In genomic region chr17:29155966-29156338, GRCh38 we compare ENCODE assay signal across 10 cellular contexts. TPM values are rescaled to one million over a fixed set of nuclear protein-coding genes. Genes with fewer than 3 reads are reported as not detected.
DNase-seq lines count a peak whose midpoint lies in the region; ATAC-seq, FAIRE-seq and TF ChIP-seq lines count a peak whose summit lies in the region.
"Had no signal": no experiment of that assay in that cellular context is flagged by ENCODE, and none has a peak within 500 bp of the region (broad histone marks: within the 10 kb centered on the region; RNA-seq: fewer than 3 reads in every experiment).

No MANE protein-coding gene starts in this region.

- peaks cover 35% of the 10 kb centered on the region for H3K4me1 ChIP-seq in CD4-positive, alpha-beta memory T cell (ENCODE audit: insufficient read depth, low read length)
- H3K4me1 ChIP-seq in SJCRH30: peaks cover 79% of the 10 kb centered on the region

- no peaks in the 10 kb centered on the region for H3K27me3 ChIP-seq in CD4-positive, alpha-beta memory T cell (ENCODE audit: insufficient read depth, low read length)
- no peaks in the 10 kb centered on the region for H3K27me3 ChIP-seq in SJCRH30

- peaks cover 17 to 58% (median 32%) of the 10 kb centered on the region in 4 donors for H3K4me1 Mint-ChIP-seq in CD4-positive, alpha-beta memory T cell
- H3K4me1 Mint-ChIP-seq in endothelial cell (ENCODE audit: unreplicated experiment): peaks cover 66% of the 10 kb centered on the region
- peaks cover 85% of the 10 kb centered on the region for H3K4me1 Mint-ChIP-seq in osteocyte (ENCODE audit: unreplicated experiment)

- no peak for FAIRE-seq in H54 (lab: Jason Lieb, UNC)
- FAIRE-seq: G401.6 had no signal

- no peak for TF ChIP-seq CTCF in endothelial cell (IDR thresholded peaks at IDR 0.05; ENCODE audit: unreplicated experiment)
- TF ChIP-seq CTCF in osteocyte (IDR thresholded peaks at IDR 0.05): no peak

- CTCF ChIA-PET in CD4-positive, alpha-beta memory T cell (lab: Charles Lee; ENCODE audit: partially characterized antibody): interaction anchor here (1.0 to 2.0 kb wide), 5 partner anchors 11 to 69 kb away, joined by 3 to 8 read pairs (median 4); partner anchors contain the start of gene MYO18A

- H3K36me3 Mint-ChIP-seq in CD4-positive, alpha-beta memory T cell: no peaks in the 10 kb centered on the region
- peaks cover 16% of the 10 kb centered on the region for H3K36me3 Mint-ChIP-seq in endothelial cell (ENCODE audit: low read depth, unreplicated experiment)
- H3K36me3 Mint-ChIP-seq in osteocyte (ENCODE audit: unreplicated experiment): no peaks in the 10 kb centered on the region
- H3K36me3 Mint-ChIP-seq: naive B cell had no signal

- no peak overlapping the region for H3K4me3 ChIP-seq in CD4-positive, alpha-beta memory T cell (ENCODE audit: low read length in 2 of 2)
- H3K4me3 ChIP-seq in SJCRH30: no peak overlapping the region

- no peaks in the 10 kb centered on the region for H3K27me3 Mint-ChIP-seq in CD4-positive, alpha-beta memory T cell
- H3K27me3 Mint-ChIP-seq in endothelial cell (ENCODE audit: unreplicated experiment) (peaks cover 13% of the 10 kb centered on the region), osteocyte (ENCODE audit: unreplicated experiment) (no peaks in the 10 kb centered on the region)

- H3K27ac Mint-ChIP-seq in CD4-positive, alpha-beta memory T cell: peak overlapping the region in 4 of 7 donors; percentile 52 to 89 (median 58)
- H3K27ac Mint-ChIP-seq in endothelial cell (ENCODE audit: unreplicated experiment) (peak overlapping the region; percentile 38), osteocyte (ENCODE audit: unreplicated experiment) (peak overlapping the region; percentile 74)

- peak overlapping the region; percentile 55 for H3K27ac ChIP-seq in CD4-positive, alpha-beta memory T cell (ENCODE audit: low read depth, low read length)
- H3K27ac ChIP-seq in SJCRH30: peak overlapping the region; percentile 13; the same call in 1 of the 2 replicates

- ATAC-seq in HG03097 (IDR thresholded peaks at IDR 0.05; ENCODE audit: low FRiP score, unreplicated experiment): no peak
- no peak for ATAC-seq in GM21515 (IDR thresholded peaks at IDR 0.05; ENCODE audit: unreplicated experiment)
- no peak for ATAC-seq in HG03354 (IDR thresholded peaks at IDR 0.05; ENCODE audit: poor library complexity, severe bottlenecking, unreplicated experiment)

- H3K9me3 Mint-ChIP-seq in CD4-positive, alpha-beta memory T cell: no peaks in the 10 kb centered on the region
- H3K9me3 Mint-ChIP-seq in endothelial cell (ENCODE audit: unreplicated experiment) (no peaks in the 10 kb centered on the region), osteocyte (ENCODE audit: unreplicated experiment) (no peaks in the 10 kb centered on the region)
- H3K9me3 Mint-ChIP-seq: naive B cell had no signal

- POLR2A ChIA-PET in CD4-positive, alpha-beta memory T cell (lab: Charles Lee; ENCODE audit: partially characterized antibody): interaction anchor here (1.6 to 3.6 kb wide), 2 partner anchors 11 to 21 kb away, joined by 6 to 31 read pairs; no protein-coding TSS in a partner anchor

- H3K36me3 ChIP-seq in CD4-positive, alpha-beta memory T cell (ENCODE audit: insufficient read depth, low read length): no peaks in the 10 kb centered on the region
- H3K36me3 ChIP-seq in SJCRH30: no peaks in the 10 kb centered on the region

- no peak overlapping the region for H3K4me3 Mint-ChIP-seq in CD4-positive, alpha-beta memory T cell
- H3K4me3 Mint-ChIP-seq in endothelial cell (ENCODE audit: unreplicated experiment): no peak overlapping the region
- no peak overlapping the region for H3K4me3 Mint-ChIP-seq in osteocyte (ENCODE audit: unreplicated experiment)
- H3K4me3 Mint-ChIP-seq: naive B cell had no signal

- intact Hi-C loops in CD4-positive, alpha-beta memory T cell (cut with micrococcal nuclease): no loop called here

- no peaks in the 10 kb centered on the region for H3K9me3 ChIP-seq in CD4-positive, alpha-beta memory T cell (ENCODE audit: control insufficient read depth in 1 of 2, low read length in 2 of 2)
- H3K9me3 ChIP-seq in SJCRH30 (replicated peaks): no peaks in the 10 kb centered on the region

- DNase-seq in CD4-positive, alpha-beta memory T cell: no peak
- DNase-seq in SJCRH30: peak; percentile 43 to 49
- peak; percentile 47 for DNase-seq in endothelial cell (ENCODE audit: low spot score)
- DNase-seq in osteocyte (ENCODE audit: extremely low spot score, unreplicated experiment): no peak
- DNase-seq in H54 (ENCODE audit: insufficient read length, low spot score): no peak
- DNase-seq: naive B cell had no signal

- no peak for TF ChIP-seq POLR2A in H54 (IDR thresholded peaks at IDR 0.05; ENCODE audit: low read depth, low read length)

RNA-seq across cellular contexts. Expression of gene MYO18A, which starts 24.2 kb away (rescaled TPM):
- total RNA-seq in CD4-positive, alpha-beta memory T cell: 100 to 1,000 TPM; 134 to 136 TPM
- 10 to 100 TPM in 1 of 2 donors, 1 to 10 TPM in 1; 6.0 to 44.9 TPM for polyA plus RNA-seq in CD4-positive, alpha-beta memory T cell
- total RNA-seq in SJCRH30 (2014; rRNA removed; shearing (Covaris generic)): 86.9 and 91.9 TPM in 2 replicates
- total RNA-seq in endothelial cell (ENCODE audit: unreplicated experiment): 79.9 TPM
- total RNA-seq in osteocyte: 27.8 and 28.8 TPM in 2 replicates

Comparison
In these comparisons a context has a peak if more than half of its experiments do, and no peak if none do; other contexts are left out.
1. DNase-seq: peak in SJCRH30 (2 of 2) and endothelial cell (single experiment); none in CD4-positive, alpha-beta memory T cell (0 of 5), osteocyte (single experiment) and H54 (single experiment).
2. Peak in every context shown above with its lines, with median percentiles within 50 percentile points of each other: H3K27ac Mint-ChIP-seq.